8 cellular contexts compared by ENCODE assay signal in the genomic region with DNA sequence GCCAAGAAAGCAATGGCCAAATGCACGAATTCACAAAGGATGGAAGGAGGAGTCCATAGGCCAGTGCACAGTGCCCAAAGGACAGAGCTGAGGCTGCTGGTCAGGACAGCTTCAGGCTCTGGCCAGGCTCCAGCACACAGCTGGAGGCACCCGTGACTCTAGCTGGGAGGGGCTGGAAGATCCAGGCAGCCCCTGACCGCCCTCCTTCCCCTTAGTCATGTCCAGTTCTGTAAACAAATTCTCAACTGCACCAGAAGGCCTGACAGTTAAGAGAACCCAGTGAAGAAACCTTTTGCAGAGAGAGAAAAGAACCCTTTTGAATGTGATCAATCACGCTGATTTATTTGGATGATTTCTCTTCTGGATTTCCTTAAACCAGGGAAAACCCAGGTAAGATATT.
DNase-seq lines count a peak whose midpoint lies in the region; ATAC-seq, FAIRE-seq and TF ChIP-seq lines count a peak whose summit lies in the region.

No MANE protein-coding gene starts in this region.

- FAIRE-seq in RCC 7860 (lab: Jason Lieb, UNC): peak; percentile 84

- peak; percentile 97 for DNase-seq in AG20443 (ENCODE audit: low spot score)
- peak; percentile 84 for DNase-seq in RCC 7860 (ENCODE audit: low spot score)
- DNase-seq in fibroblast of mammary gland (ENCODE audit: low read depth): peak; percentile 96
- peak in 54 of 56 donors; percentile 27 to 93 (median 82) for DNase-seq in nucleus accumbens (lab: John Stamatoyannopoulos, UW)

- no peak overlapping the region for H3K4me3 ChIP-seq in fibroblast of mammary gland (ENCODE audit: control insufficient read depth, low read depth, low read length)

- TF ChIP-seq CTCF in fibroblast of mammary gland (conservative IDR thresholded peaks at IDR 0.05; ENCODE audit: control insufficient read depth, insufficient read depth, low read depth, low read length): no peak

- ATAC-seq in HG03196 (IDR thresholded peaks at IDR 0.05; ENCODE audit: unreplicated experiment) (no peak), HG02852 (IDR thresholded peaks at IDR 0.05; ENCODE audit: unreplicated experiment) (no peak), HG03378 (IDR thresholded peaks at IDR 0.05; ENCODE audit: unreplicated experiment) (no peak), HG03571 (IDR thresholded peaks at IDR 0.05; ENCODE audit: unreplicated experiment) (no peak)
